In genomic region chr1:234619794-234620247, GRCh38 we compare ENCODE assay signal across 1 cellular context.
TF ChIP-seq lines count a peak whose summit lies in the region.

No MANE protein-coding gene starts in this region.

TF ChIP-seq in HepG2, 621 proteins besides CTCF, POLR2A, EP300 and RAD21 (continued from another document and continues in another):
- TF ChIP-seq ZNF18 (CRISPR knock-in tag; IDR thresholded peaks at IDR 0.05; ENCODE audit: insufficient replicate concordance) = no peak
- no peak for TF ChIP-seq ARNT2 (CRISPR knock-in tag; IDR thresholded peaks at IDR 0.05; ENCODE audit: low read depth)
- no peak for TF ChIP-seq HCFC1 (IDR thresholded peaks at IDR 0.05; ENCODE audit: low read depth, low read length)
- TF ChIP-seq TAF15 (IDR thresholded peaks at IDR 0.05; ENCODE audit: low read depth, low read length, poor library complexity, severe bottlenecking) = no peak
- peak; percentile 79; the same call in 1 of the 2 replicates for TF ChIP-seq ARID2 (CRISPR knock-in tag; IDR thresholded peaks at IDR 0.05; ENCODE audit: borderline replicate concordance)
- no peak for TF ChIP-seq SCMH1 (CRISPR knock-in tag; IDR thresholded peaks at IDR 0.05; ENCODE audit: borderline replicate concordance)
- 0 out of 2 replicates have a peak, but pooled peaks have one; percentile 40 for TF ChIP-seq ZNF367 (CRISPR knock-in tag; IDR thresholded peaks at IDR 0.05; ENCODE audit: borderline replicate concordance)
- no peak for TF ChIP-seq ZNF773 (CRISPR knock-in tag; IDR thresholded peaks at IDR 0.05; ENCODE audit: borderline replicate concordance)
- 0 out of 2 replicates have a peak, but pooled peaks have one; percentile 9 for TF ChIP-seq ZNF629 (CRISPR knock-in tag; conservative IDR thresholded peaks at IDR 0.05)
- no peak for TF ChIP-seq ZBTB42 (CRISPR knock-in tag; IDR thresholded peaks at IDR 0.05)
- TF ChIP-seq HHEX (CRISPR knock-in tag; IDR thresholded peaks at IDR 0.05) = peak; percentile 63; the same call in 1 of the 2 replicates
- TF ChIP-seq ZNF30 (CRISPR knock-in tag; IDR thresholded peaks at IDR 0.05) = no peak
- no peak for TF ChIP-seq ZNF276 (CRISPR knock-in tag; IDR thresholded peaks at IDR 0.05; ENCODE audit: low read depth)
- TF ChIP-seq ARHGAP35 (CRISPR knock-in tag; IDR thresholded peaks at IDR 0.05; ENCODE audit: borderline replicate concordance) = no peak
- no peak for TF ChIP-seq ZFP36 (IDR thresholded peaks at IDR 0.05; ENCODE audit: borderline replicate concordance, low read depth, low read length, partially characterized antibody)
- no peak for TF ChIP-seq HNRNPLL (IDR thresholded peaks at IDR 0.05; ENCODE audit: low read depth, low read length, poor library complexity, severe bottlenecking)
- TF ChIP-seq ZSCAN9 (CRISPR knock-in tag; IDR thresholded peaks at IDR 0.05; ENCODE audit: borderline replicate concordance) = peak; percentile 81; the same call in 1 of the 2 replicates
- no peak for TF ChIP-seq XBP1 (CRISPR knock-in tag; IDR thresholded peaks at IDR 0.05)
- TF ChIP-seq ATF1 (CRISPR knock-in tag; IDR thresholded peaks at IDR 0.05) = peak; percentile 4; the same call in 1 of the 2 replicates
- TF ChIP-seq ZNF782 (CRISPR knock-in tag; IDR thresholded peaks at IDR 0.05; ENCODE audit: borderline replicate concordance) = no peak
- TF ChIP-seq HNF1B (CRISPR knock-in tag; IDR thresholded peaks at IDR 0.05) = no peak
- TF ChIP-seq KDM3A (CRISPR knock-in tag; IDR thresholded peaks at IDR 0.05; ENCODE audit: low read depth) = no peak
- TF ChIP-seq RBAK (CRISPR knock-in tag; IDR thresholded peaks at IDR 0.05) = no peak
- TF ChIP-seq HOMEZ (CRISPR knock-in tag; IDR thresholded peaks at IDR 0.05; ENCODE audit: low read depth) = peak; percentile 83
- TF ChIP-seq, protein P1, sequence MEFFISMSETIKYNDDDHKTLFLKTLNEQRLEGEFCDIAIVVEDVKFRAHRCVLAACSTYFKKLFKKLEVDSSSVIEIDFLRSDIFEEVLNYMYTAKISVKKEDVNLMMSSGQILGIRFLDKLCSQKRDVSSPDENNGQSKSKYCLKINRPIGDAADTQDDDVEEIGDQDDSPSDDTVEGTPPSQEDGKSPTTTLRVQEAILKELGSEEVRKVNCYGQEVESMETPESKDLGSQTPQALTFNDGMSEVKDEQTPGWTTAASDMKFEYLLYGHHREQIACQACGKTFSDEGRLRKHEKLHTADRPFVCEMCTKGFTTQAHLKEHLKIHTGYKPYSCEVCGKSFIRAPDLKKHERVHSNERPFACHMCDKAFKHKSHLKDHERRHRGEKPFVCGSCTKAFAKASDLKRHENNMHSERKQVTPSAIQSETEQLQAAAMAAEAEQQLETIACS (CRISPR knock-in tag; IDR thresholded peaks at IDR 0.05) = no peak
- no peak for TF ChIP-seq ZNF672 (CRISPR knock-in tag; IDR thresholded peaks at IDR 0.05)
- TF ChIP-seq ZNF83 (CRISPR knock-in tag; IDR thresholded peaks at IDR 0.05; ENCODE audit: borderline replicate concordance) = no peak
- no peak for TF ChIP-seq ZFX (CRISPR knock-in tag; IDR thresholded peaks at IDR 0.05; ENCODE audit: low read depth)
- no peak for TF ChIP-seq ARNTL (CRISPR knock-in tag; IDR thresholded peaks at IDR 0.05)
- no peak for TF ChIP-seq ZNF678 (CRISPR knock-in tag; IDR thresholded peaks at IDR 0.05)
- TF ChIP-seq BRCA1 (CRISPR knock-in tag; IDR thresholded peaks at IDR 0.05) = no peak
- TF ChIP-seq ZNF350 (CRISPR knock-in tag; IDR thresholded peaks at IDR 0.05; ENCODE audit: borderline replicate concordance, low read depth) = no peak
- peak; percentile 60 for TF ChIP-seq HDAC2 (CRISPR knock-in tag; IDR thresholded peaks at IDR 0.05)
- TF ChIP-seq IKZF1 (IDR thresholded peaks at IDR 0.05) = no peak
- TF ChIP-seq, protein P2, sequence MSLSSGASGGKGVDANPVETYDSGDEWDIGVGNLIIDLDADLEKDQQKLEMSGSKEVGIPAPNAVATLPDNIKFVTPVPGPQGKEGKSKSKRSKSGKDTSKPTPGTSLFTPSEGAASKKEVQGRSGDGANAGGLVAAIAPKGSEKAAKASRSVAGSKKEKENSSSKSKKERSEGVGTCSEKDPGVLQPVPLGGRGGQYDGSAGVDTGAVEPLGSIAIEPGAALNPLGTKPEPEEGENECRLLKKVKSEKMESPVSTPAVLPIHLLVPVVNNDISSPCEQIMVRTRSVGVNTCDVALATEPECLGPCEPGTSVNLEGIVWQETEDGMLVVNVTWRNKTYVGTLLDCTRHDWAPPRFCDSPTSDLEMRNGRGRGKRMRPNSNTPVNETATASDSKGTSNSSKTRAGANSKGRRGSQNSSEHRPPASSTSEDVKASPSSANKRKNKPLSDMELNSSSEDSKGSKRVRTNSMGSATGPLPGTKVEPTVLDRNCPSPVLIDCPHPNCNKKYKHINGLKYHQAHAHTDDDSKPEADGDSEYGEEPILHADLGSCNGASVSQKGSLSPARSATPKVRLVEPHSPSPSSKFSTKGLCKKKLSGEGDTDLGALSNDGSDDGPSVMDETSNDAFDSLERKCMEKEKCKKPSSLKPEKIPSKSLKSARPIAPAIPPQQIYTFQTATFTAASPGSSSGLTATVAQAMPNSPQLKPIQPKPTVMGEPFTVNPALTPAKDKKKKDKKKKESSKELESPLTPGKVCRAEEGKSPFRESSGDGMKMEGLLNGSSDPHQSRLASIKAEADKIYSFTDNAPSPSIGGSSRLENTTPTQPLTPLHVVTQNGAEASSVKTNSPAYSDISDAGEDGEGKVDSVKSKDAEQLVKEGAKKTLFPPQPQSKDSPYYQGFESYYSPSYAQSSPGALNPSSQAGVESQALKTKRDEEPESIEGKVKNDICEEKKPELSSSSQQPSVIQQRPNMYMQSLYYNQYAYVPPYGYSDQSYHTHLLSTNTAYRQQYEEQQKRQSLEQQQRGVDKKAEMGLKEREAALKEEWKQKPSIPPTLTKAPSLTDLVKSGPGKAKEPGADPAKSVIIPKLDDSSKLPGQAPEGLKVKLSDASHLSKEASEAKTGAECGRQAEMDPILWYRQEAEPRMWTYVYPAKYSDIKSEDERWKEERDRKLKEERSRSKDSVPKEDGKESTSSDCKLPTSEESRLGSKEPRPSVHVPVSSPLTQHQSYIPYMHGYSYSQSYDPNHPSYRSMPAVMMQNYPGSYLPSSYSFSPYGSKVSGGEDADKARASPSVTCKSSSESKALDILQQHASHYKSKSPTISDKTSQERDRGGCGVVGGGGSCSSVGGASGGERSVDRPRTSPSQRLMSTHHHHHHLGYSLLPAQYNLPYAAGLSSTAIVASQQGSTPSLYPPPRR (CRISPR knock-in tag; IDR thresholded peaks at IDR 0.05; ENCODE audit: borderline replicate concordance) = peak; percentile 87; the same call in 1 of the 2 replicates
- TF ChIP-seq ZNF235 (CRISPR knock-in tag; IDR thresholded peaks at IDR 0.05; ENCODE audit: borderline replicate concordance) = no peak
- TF ChIP-seq EEA1 (CRISPR knock-in tag; IDR thresholded peaks at IDR 0.05; ENCODE audit: borderline replicate concordance) = no peak
- TF ChIP-seq, protein P3, sequence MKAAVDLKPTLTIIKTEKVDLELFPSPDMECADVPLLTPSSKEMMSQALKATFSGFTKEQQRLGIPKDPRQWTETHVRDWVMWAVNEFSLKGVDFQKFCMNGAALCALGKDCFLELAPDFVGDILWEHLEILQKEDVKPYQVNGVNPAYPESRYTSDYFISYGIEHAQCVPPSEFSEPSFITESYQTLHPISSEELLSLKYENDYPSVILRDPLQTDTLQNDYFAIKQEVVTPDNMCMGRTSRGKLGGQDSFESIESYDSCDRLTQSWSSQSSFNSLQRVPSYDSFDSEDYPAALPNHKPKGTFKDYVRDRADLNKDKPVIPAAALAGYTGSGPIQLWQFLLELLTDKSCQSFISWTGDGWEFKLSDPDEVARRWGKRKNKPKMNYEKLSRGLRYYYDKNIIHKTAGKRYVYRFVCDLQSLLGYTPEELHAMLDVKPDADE (CRISPR knock-in tag; IDR thresholded peaks at IDR 0.05) = no peak
- TF ChIP-seq TCF7L2 (IDR thresholded peaks at IDR 0.05; ENCODE audit: low read depth, low read length) = no peak
- TF ChIP-seq MATR3 (CRISPR knock-in tag; IDR thresholded peaks at IDR 0.05) = no peak
- no peak for TF ChIP-seq UBTF (CRISPR knock-in tag; IDR thresholded peaks at IDR 0.05)
